Comparison of ENCODE assay signal across 8 cellular contexts in the genomic region with DNA sequence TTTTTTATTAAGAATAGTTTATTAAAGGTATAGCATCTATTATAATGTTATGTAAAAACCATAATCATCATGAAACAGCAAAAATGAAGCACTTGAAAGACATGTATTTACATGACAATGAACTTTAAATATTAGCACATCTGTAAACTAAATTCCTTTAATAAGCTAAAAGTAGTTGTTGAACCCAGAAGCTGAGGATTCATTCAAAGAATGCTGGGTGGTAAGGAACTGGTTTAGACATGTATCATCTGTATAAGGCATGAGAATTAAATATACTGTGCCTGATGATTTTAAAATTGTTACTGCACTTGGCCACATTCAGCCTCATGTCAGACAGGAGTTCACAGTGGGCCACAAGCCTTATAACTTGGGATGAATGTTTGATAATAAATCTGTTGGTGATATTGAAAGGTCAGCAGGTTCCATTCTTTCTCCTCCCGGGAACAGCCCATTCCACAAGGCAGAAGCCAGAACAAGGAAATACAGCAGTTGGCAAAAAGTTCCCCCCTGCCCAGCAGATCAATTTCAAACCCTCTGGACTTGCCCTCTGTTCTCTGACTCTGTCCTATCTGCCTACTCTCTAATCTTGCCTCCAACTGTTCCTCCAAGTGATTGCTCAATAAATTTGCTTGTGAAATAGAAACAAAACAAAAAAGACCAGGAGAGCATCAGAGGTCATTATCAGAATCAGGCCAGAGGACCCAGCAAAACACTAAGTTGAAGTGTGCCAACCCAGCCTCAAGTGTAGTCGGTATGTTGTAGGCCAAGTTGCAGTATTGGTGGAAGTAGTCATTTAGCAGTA. TPM values are rescaled to one million over a fixed set of nuclear protein-coding genes. Genes with fewer than 3 reads are reported as not detected.
DNase-seq lines count a peak whose midpoint lies in the region; ATAC-seq and TF ChIP-seq lines count a peak whose summit lies in the region.

No MANE protein-coding gene starts in this region.

- no peak for TF ChIP-seq EP300 in ovary (IDR thresholded peaks at IDR 0.05)

- H3K9me3 Mint-ChIP-seq in GM23338 (no peaks in the 10 kb centered on the region), MCF 10A (ENCODE audit: unreplicated experiment) (no peaks in the 10 kb centered on the region)
- no peaks in the 10 kb centered on the region for H3K9me3 Mint-ChIP-seq in stimulated activated effector memory CD8-positive, alpha-beta T cell treated with anti-CD3 and anti-CD28 coated beads, Interleukin-12 subunit alpha, Interleukin-12 subunit beta, amount 100 ng/mL, for 72 hours
- no peaks in the 10 kb centered on the region for H3K9me3 Mint-ChIP-seq in activated T-cell treated with anti-CD3 and anti-CD28 coated beads, Interleukin-2, amount 50 U/mL, for 4 hours

- H3K4me1 Mint-ChIP-seq in GM23338 (peaks cover 16% of the 10 kb centered on the region), MCF 10A (ENCODE audit: insufficient read depth, unreplicated experiment) (peaks cover 26% of the 10 kb centered on the region)
- H3K4me1 Mint-ChIP-seq in stimulated activated effector memory CD8-positive, alpha-beta T cell treated with anti-CD3 and anti-CD28 coated beads, Interleukin-12 subunit alpha, Interleukin-12 subunit beta, amount 100 ng/mL, for 72 hours: peaks cover 24% of the 10 kb centered on the region
- H3K4me1 Mint-ChIP-seq in activated T-cell treated with anti-CD3 and anti-CD28 coated beads, Interleukin-2, amount 50 U/mL, for 4 hours (ENCODE audit: low read depth): peaks cover 17% of the 10 kb centered on the region

- CTCF ChIA-PET in MCF 10A (lab: Yijun Ruan, JAX): interaction anchor here (2.7 kb wide), 1 partner anchor 120 kb away, joined by 11 read pairs; the partner anchor contains the start of gene DCAF1

- H3K27me3 Mint-ChIP-seq in GM23338 (ENCODE audit: insufficient read depth, low read depth, poor library complexity): no peaks in the 10 kb centered on the region
- no peaks in the 10 kb centered on the region for H3K27me3 Mint-ChIP-seq in MCF 10A (ENCODE audit: insufficient read depth, unreplicated experiment)
- no peaks in the 10 kb centered on the region for H3K27me3 Mint-ChIP-seq in activated T-cell treated with anti-CD3 and anti-CD28 coated beads, Interleukin-2, amount 50 U/mL, for 4 hours (ENCODE audit: low read depth)

- intact Hi-C loops in MCF 10A (cut with micrococcal nuclease) (no loop called here), ovary (cut with DNase I) (loop anchor here in 1 of 4 donors (10.0 kb wide), 1 partner anchor 86 kb away; the partner anchor contains the start of gene RAD54L2)

- H3K36me3 Mint-ChIP-seq in GM23338 (ENCODE audit: low read depth): no peaks in the 10 kb centered on the region; the same call in 2 of the 3 replicates
- no peaks in the 10 kb centered on the region for H3K36me3 Mint-ChIP-seq in MCF 10A (ENCODE audit: insufficient read depth, unreplicated experiment)
- H3K36me3 Mint-ChIP-seq in stimulated activated effector memory CD8-positive, alpha-beta T cell treated with anti-CD3 and anti-CD28 coated beads, Interleukin-12 subunit alpha, Interleukin-12 subunit beta, amount 100 ng/mL, for 72 hours: no peaks in the 10 kb centered on the region
- peaks cover 8% of the 10 kb centered on the region for H3K36me3 Mint-ChIP-seq in activated T-cell treated with anti-CD3 and anti-CD28 coated beads, Interleukin-2, amount 50 U/mL, for 4 hours (ENCODE audit: insufficient read depth)

- no peak for DNase-seq in GM23338 (ENCODE audit: low spot score)
- peak; percentile 44 for DNase-seq in MCF 10A (ENCODE audit: unreplicated experiment)
- DNase-seq in iris pigment epithelial cell (ENCODE audit: low read depth): peak; percentile 58
- no peak for DNase-seq in stimulated activated effector memory CD8-positive, alpha-beta T cell treated with anti-CD3 and anti-CD28 coated beads, Interleukin-12 subunit alpha, Interleukin-12 subunit beta, amount 100 ng/mL, for 72 hours (ENCODE audit: low spot score in 2 of 2)
- DNase-seq in activated T-cell treated with anti-CD3 and anti-CD28 coated beads, Interleukin-2, amount 50 U/mL, for 4 hours: no peak
- no peak for DNase-seq in ovary
- no peak for DNase-seq in HUDEP-2 (lab: John Stamatoyannopoulos, UW; ENCODE audit: unreplicated experiment in 76 of 76)

- H4K20me1 ChIP-seq in GM23338 (replicated peaks; ENCODE audit: insufficient read depth): peaks cover 4% of the 10 kb centered on the region; the same call in 1 of the 2 replicates

- 32 to 42% (median 36%) methylated on average over 2 of the region's 2 CpGs for WGBS in ovary, 3 donors

- H3K4me2 ChIP-seq in GM23338: no peak overlapping the region

- H3K9me2 ChIP-seq in GM23338 (ENCODE audit: insufficient read depth): no peaks in the 10 kb centered on the region

- H3K27ac ChIP-seq in GM23338 (ENCODE audit: low read depth) (no peak overlapping the region; the same call in 1 of the 2 replicates), ovary (peak overlapping the region in 1 of 2 donors; percentile 36)

- H3K4me3 ChIP-seq in GM23338: no peak overlapping the region
- no peak overlapping the region for H3K4me3 ChIP-seq in ovary

- H3K4me1 ChIP-seq in GM23338 (ENCODE audit: insufficient read depth) (peaks cover 22% of the 10 kb centered on the region), ovary (ENCODE audit: insufficient read depth) (peaks cover 14% of the 10 kb centered on the region)

- TF ChIP-seq CTCF in GM23338 (conservative IDR thresholded peaks at IDR 0.05; ENCODE audit: low read depth in 2 of 2) (no peak), MCF 10A (IDR thresholded peaks at IDR 0.05; ENCODE audit: unreplicated experiment) (no peak), ovary (IDR thresholded peaks at IDR 0.05) (no peak)

- no peak overlapping the region for H2AFZ ChIP-seq in GM23338

- no peak; the same call in 2 of the 3 replicates for ATAC-seq in GM23338
- no peak for ATAC-seq in stimulated activated effector memory CD8-positive, alpha-beta T cell treated with anti-CD3 and anti-CD28 coated beads, Interleukin-12 subunit alpha, Interleukin-12 subunit beta, amount 100 ng/mL, for 72 hours
- no peak for ATAC-seq in activated T-cell treated with anti-CD3 and anti-CD28 coated beads, Interleukin-2, amount 50 U/mL, for 4 hours
- ATAC-seq in HG03378 (IDR thresholded peaks at IDR 0.05; ENCODE audit: unreplicated experiment): no peak

- no peaks in the 10 kb centered on the region for H3F3A ChIP-seq in GM23338 (replicated peaks; ENCODE audit: low read depth)

- H3K27me3 ChIP-seq in GM23338 (ENCODE audit: insufficient read depth) (no peaks in the 10 kb centered on the region), ovary (no peaks in the 10 kb centered on the region)

- POLR2A ChIA-PET in MCF 10A (lab: Yijun Ruan, JAX): interaction anchor here (0.9 to 1.2 kb wide), 2 partner anchors 9 to 121 kb away, joined by 3 to 6 read pairs; partner anchors contain the start of gene DCAF1

- H3K27ac Mint-ChIP-seq in GM23338 (peak overlapping the region; percentile 57), MCF 10A (ENCODE audit: low read depth, unreplicated experiment) (peak overlapping the region; percentile 25)
- peak overlapping the region; percentile 3 for H3K27ac Mint-ChIP-seq in stimulated activated effector memory CD8-positive, alpha-beta T cell treated with anti-CD3 and anti-CD28 coated beads, Interleukin-12 subunit alpha, Interleukin-12 subunit beta, amount 100 ng/mL, for 72 hours

- H3K36me3 ChIP-seq in GM23338 (ENCODE audit: insufficient read depth) (no peaks in the 10 kb centered on the region), ovary (no peaks in the 10 kb centered on the region)

- H3K9me3 ChIP-seq in ovary: no peaks in the 10 kb centered on the region

- TF ChIP-seq POLR2A in ovary (IDR thresholded peaks at IDR 0.05): no peak

- BruUV-seq in MCF 10A (replicated peaks; lab: Mats Ljungman, UMichigan): no TSS peak

- H3K4me3 Mint-ChIP-seq in GM23338 (no peak overlapping the region), MCF 10A (ENCODE audit: unreplicated experiment) (no peak overlapping the region)
- no peak overlapping the region for H3K4me3 Mint-ChIP-seq in stimulated activated effector memory CD8-positive, alpha-beta T cell treated with anti-CD3 and anti-CD28 coated beads, Interleukin-12 subunit alpha, Interleukin-12 subunit beta, amount 100 ng/mL, for 72 hours
- no peak overlapping the region for H3K4me3 Mint-ChIP-seq in activated T-cell treated with anti-CD3 and anti-CD28 coated beads, Interleukin-2, amount 50 U/mL, for 4 hours

- H3K79me2 ChIP-seq in GM23338 (replicated peaks; ENCODE audit: insufficient read depth): peaks cover 62% of the 10 kb centered on the region

TF ChIP-seq in GM23338, 12 proteins besides CTCF, POLR2A, EP300 and RAD21 (continues in another document):
- TF ChIP-seq, protein P1, sequence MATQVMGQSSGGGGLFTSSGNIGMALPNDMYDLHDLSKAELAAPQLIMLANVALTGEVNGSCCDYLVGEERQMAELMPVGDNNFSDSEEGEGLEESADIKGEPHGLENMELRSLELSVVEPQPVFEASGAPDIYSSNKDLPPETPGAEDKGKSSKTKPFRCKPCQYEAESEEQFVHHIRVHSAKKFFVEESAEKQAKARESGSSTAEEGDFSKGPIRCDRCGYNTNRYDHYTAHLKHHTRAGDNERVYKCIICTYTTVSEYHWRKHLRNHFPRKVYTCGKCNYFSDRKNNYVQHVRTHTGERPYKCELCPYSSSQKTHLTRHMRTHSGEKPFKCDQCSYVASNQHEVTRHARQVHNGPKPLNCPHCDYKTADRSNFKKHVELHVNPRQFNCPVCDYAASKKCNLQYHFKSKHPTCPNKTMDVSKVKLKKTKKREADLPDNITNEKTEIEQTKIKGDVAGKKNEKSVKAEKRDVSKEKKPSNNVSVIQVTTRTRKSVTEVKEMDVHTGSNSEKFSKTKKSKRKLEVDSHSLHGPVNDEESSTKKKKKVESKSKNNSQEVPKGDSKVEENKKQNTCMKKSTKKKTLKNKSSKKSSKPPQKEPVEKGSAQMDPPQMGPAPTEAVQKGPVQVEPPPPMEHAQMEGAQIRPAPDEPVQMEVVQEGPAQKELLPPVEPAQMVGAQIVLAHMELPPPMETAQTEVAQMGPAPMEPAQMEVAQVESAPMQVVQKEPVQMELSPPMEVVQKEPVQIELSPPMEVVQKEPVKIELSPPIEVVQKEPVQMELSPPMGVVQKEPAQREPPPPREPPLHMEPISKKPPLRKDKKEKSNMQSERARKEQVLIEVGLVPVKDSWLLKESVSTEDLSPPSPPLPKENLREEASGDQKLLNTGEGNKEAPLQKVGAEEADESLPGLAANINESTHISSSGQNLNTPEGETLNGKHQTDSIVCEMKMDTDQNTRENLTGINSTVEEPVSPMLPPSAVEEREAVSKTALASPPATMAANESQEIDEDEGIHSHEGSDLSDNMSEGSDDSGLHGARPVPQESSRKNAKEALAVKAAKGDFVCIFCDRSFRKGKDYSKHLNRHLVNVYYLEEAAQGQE (IDR thresholded peaks at IDR 0.05; ENCODE audit: unreplicated experiment): no peak
- TF ChIP-seq ZNF331 (CRISPR knock-in tag; IDR thresholded peaks at IDR 0.05; ENCODE audit: low read depth): no peak

RNA-seq across cellular contexts. Expression of gene TEX264, which starts 49.8 kb away (rescaled TPM):
- total RNA-seq in GM23338 (2014; rRNA removed; shearing (Covaris generic)): 10.5 and 13.3 TPM in 2 replicates
- polyA plus RNA-seq in GM23338 (2016; fragmentation: Nextera tagmentation; extraction: Ambion mirVana) (9.7 and 10.0 TPM in 2 replicates), ovary (10 to 100 TPM; 51.0 to 62.3 TPM)
- total RNA-seq in MCF 10A (2022) (41.3 and 46.4 TPM in 2 replicates), ovary (10 to 100 TPM; 27.1 to 88.8 (median 38.7) TPM)
- 10 to 100 TPM; 37.8 to 42.5 (median 38.9) TPM for total RNA-seq in activated T-cell treated with anti-CD3 and anti-CD28 coated beads, Interleukin-2, amount 50 U/mL, for 4 hours

Comparison
In these comparisons a context has a peak if more than half of its experiments do, and no peak if none do; other contexts are left out.
1. DNase-seq: peak in MCF 10A (single experiment) and iris pigment epithelial cell (single experiment); none in GM23338 (single experiment), stimulated activated effector memory CD8-positive, alpha-beta T cell treated with anti-CD3 and anti-CD28 coated beads, Interleukin-12 subunit alpha, Interleukin-12 subunit beta, amount 100 ng/mL, for 72 hours (0 of 2), activated T-cell treated with anti-CD3 and anti-CD28 coated beads, Interleukin-2, amount 50 U/mL, for 4 hours (single experiment), ovary (0 of 5) and HUDEP-2 (0 of 76).
2. H3K27ac Mint-ChIP-seq: peak in every context shown above with its lines; median percentile 57 in GM23338; 25 in MCF 10A; 3 in stimulated activated effector memory CD8-positive, alpha-beta T cell treated with anti-CD3 and anti-CD28 coated beads, Interleukin-12 subunit alpha, Interleukin-12 subunit beta, amount 100 ng/mL, for 72 hours.